22 cellular contexts compared by ENCODE assay signal in the genomic region with DNA sequence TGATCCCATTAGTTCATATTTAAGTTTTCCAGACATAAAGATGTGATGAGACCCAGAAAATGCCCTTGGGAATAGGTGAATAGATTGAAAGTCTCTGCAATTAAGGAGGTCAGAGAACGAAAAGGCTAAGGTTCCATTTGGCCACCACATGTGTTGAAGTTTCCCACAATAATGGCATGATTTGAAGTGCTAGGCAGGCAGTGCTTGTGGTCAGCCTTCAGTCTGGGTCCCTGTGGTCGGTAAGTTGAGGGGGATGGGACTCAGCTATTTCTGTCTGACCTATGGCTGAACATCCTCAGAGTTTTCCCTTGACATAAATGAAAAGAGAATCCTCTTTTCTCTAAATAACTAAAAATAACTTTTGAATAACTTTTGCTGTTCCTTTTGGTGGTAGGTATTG.
"Had no signal": no experiment of that assay in that cellular context is flagged by ENCODE, and none has a peak within 500 bp of the region (broad histone marks: within the 10 kb centered on the region; RNA-seq: fewer than 3 reads in every experiment).

No MANE protein-coding gene starts in this region.

- H3K4me1 Mint-ChIP-seq: activated CD4-positive, alpha-beta memory T cell treated with anti-CD3 and anti-CD28 coated beads, Interleukin-2, amount 10 ng/mL, durations not matched to agents 7 days and 5 days had no signal

- H3K27ac Mint-ChIP-seq: activated CD4-positive, alpha-beta memory T cell treated with anti-CD3 and anti-CD28 coated beads, Interleukin-2, amount 10 ng/mL, durations not matched to agents 7 days and 5 days; activated CD4-positive, alpha-beta T cell treated with anti-CD3 and anti-CD28 coated beads for 36 hours; activated naive CD4-positive, alpha-beta T cell treated with anti-CD3 and anti-CD28 coated beads for 36 hours; activated naive CD8-positive, alpha-beta T cell treated with anti-CD3 and anti-CD28 coated beads for 36 hours; activated T-helper 17 cell treated with anti-CD3 and anti-CD28 coated beads, Interleukin-2, amount 50 U/mL, for 72 hours; T-cell had no signal

- H3K9me3 Mint-ChIP-seq: activated CD4-positive, alpha-beta memory T cell treated with anti-CD3 and anti-CD28 coated beads, Interleukin-2, amount 10 ng/mL, durations not matched to agents 7 days and 5 days; activated naive CD4-positive, alpha-beta T cell treated with anti-CD3 and anti-CD28 coated beads for 36 hours; activated naive CD8-positive, alpha-beta T cell treated with anti-CD3 and anti-CD28 coated beads for 36 hours; activated T-helper 17 cell treated with anti-CD3 and anti-CD28 coated beads, Interleukin-2, amount 50 U/mL, for 72 hours; T-cell had no signal

- H3K27me3 Mint-ChIP-seq: activated CD4-positive, alpha-beta memory T cell treated with anti-CD3 and anti-CD28 coated beads, Interleukin-2, amount 10 ng/mL, durations not matched to agents 7 days and 5 days; activated CD4-positive, alpha-beta T cell treated with anti-CD3 and anti-CD28 coated beads for 36 hours; activated naive CD8-positive, alpha-beta T cell treated with anti-CD3 and anti-CD28 coated beads for 36 hours; activated T-helper 17 cell treated with anti-CD3 and anti-CD28 coated beads, Interleukin-2, amount 50 U/mL, for 72 hours; T-cell had no signal

- ATAC-seq: activated CD4-positive, alpha-beta T cell treated with anti-CD3 and anti-CD28 coated beads for 36 hours; activated T-helper 17 cell treated with anti-CD3 and anti-CD28 coated beads, Interleukin-2, amount 50 U/mL, for 72 hours; T-cell had no signal

- H3K27ac ChIP-seq: SK-N-MC, WERI-Rb-1 had no signal

- H3K36me3 Mint-ChIP-seq: activated naive CD8-positive, alpha-beta T cell treated with anti-CD3 and anti-CD28 coated beads for 36 hours; T-cell had no signal

- H3K36me3 ChIP-seq: WERI-Rb-1 had no signal

- H3K4me3 ChIP-seq: SK-N-MC had no signal

- H3K4me3 Mint-ChIP-seq: activated CD4-positive, alpha-beta memory T cell treated with anti-CD3 and anti-CD28 coated beads, Interleukin-2, amount 10 ng/mL, durations not matched to agents 7 days and 5 days; activated CD4-positive, alpha-beta T cell treated with anti-CD3 and anti-CD28 coated beads for 36 hours; activated naive CD4-positive, alpha-beta T cell treated with anti-CD3 and anti-CD28 coated beads for 36 hours; activated naive CD8-positive, alpha-beta T cell treated with anti-CD3 and anti-CD28 coated beads for 36 hours; activated T-helper 17 cell treated with anti-CD3 and anti-CD28 coated beads, Interleukin-2, amount 50 U/mL, for 72 hours; T-cell had no signal

- DNase-seq: activated CD4-positive, alpha-beta memory T cell treated with anti-CD3 and anti-CD28 coated beads, Interleukin-2, amount 10 ng/mL, durations not matched to agents 7 days and 5 days; activated CD4-positive, alpha-beta T cell treated with anti-CD3 and anti-CD28 coated beads for 36 hours; activated CD4-positive, alpha-beta T cell treated with anti-CD3 and anti-CD28 coated beads, Interleukin-2, amount 50 U/mL, for 1 hour; activated gamma-delta T cell; activated naive CD4-positive, alpha-beta T cell treated with anti-CD3 and anti-CD28 coated beads for 36 hours; activated naive CD8-positive, alpha-beta T cell treated with anti-CD3 and anti-CD28 coated beads for 36 hours; activated T-cell treated with anti-CD3 and anti-CD28 coated beads for 4 hours; activated T-cell treated with anti-CD3 and anti-CD28 coated beads, Interleukin-2, amount 50 U/mL, for 48 hours; caudate nucleus; MM.1S; NCI-H1105; NCI-H1436; NCI-H1694 treated with DMSO at 0.1 percent for 48 hours; NCI-H2029 treated with DMSO at 0.1 percent for 48 hours; NCI-H510A treated with DMSO at 0.1 percent for 48 hours; RPMI8226; T-cell; T-helper 2 cell; T1000; WERI-Rb-1 had no signal
